Comparison of ENCODE assay signal across 9 cellular contexts in the genomic region with DNA sequence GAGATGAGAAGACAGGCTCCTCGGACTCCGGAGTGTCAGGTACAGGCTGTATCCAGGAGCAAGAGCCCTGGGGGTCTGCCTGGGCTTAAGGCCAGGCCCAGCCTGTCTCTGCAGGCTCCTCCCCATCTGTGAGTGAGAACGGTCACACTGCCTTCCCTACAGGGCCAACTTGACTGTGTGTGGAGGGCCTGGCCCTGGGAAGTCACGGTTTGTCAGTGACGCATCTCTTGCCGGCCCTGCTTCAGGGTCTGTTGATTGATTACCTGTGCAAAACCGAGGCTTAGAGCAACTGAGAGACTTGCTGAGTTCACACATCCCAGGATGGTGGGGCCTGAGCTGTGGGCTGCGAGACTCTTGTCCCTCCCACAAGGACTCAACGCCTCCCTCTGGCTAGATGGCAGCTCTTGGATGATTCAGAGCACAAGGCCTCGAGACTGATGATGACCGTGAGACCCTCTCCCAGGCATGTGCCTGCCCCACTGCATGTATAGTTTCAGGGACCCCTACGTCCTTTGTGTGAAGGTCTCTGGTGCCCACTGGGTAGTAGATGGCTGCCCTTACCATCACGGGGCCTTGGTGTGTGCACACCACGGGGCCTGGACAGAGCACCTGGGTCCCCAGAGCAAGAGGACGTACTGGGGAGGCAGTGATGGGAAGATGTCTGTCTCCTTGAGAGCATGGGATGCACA. TPM values are rescaled to one million over a fixed set of nuclear protein-coding genes. Genes with fewer than 3 reads are reported as not detected.
DNase-seq lines count a peak whose midpoint lies in the region; ATAC-seq and TF ChIP-seq lines count a peak whose summit lies in the region.
"Had no signal": no experiment of that assay in that cellular context is flagged by ENCODE, and none has a peak within 500 bp of the region (broad histone marks: within the 10 kb centered on the region; RNA-seq: fewer than 3 reads in every experiment).

No MANE protein-coding gene starts in this region.

- H3K27me3 Mint-ChIP-seq in effector memory CD8-positive, alpha-beta T cell: no peaks in the 10 kb centered on the region

- no peak overlapping the region; the same call in 1 of the 2 replicates for H3K9ac ChIP-seq in DND-41 (ENCODE audit: low read depth, low read length)

- intact Hi-C loops in OCI-LY7 (cut with micrococcal nuclease; ENCODE audit: unreplicated experiment): loop anchor here (10.0 kb wide), 1 partner anchor 1768 kb away; a partner anchor contains a TSS

- H3K36me3 Mint-ChIP-seq in effector memory CD8-positive, alpha-beta T cell (ENCODE audit: insufficient read depth): peaks cover 100% of the 10 kb centered on the region

- H3K27me3 ChIP-seq in DND-41 (ENCODE audit: insufficient read depth, low read length, poor library complexity) (peaks cover 5% of the 10 kb centered on the region), osteoblast (ENCODE audit: insufficient read depth, low read length) (no peaks in the 10 kb centered on the region), hepatocyte (no peaks in the 10 kb centered on the region)

- H3K36me3 ChIP-seq in DND-41 (ENCODE audit: insufficient read depth, low read length) (peaks cover 36% of the 10 kb centered on the region; the same call in 1 of the 2 replicates), OCI-LY7 (ENCODE audit: insufficient read depth, low read length) (peaks cover 94% of the 10 kb centered on the region), osteoblast (ENCODE audit: insufficient read depth, low read length) (no peaks in the 10 kb centered on the region), hepatocyte (replicated peaks; ENCODE audit: insufficient read depth, low read depth) (no peaks in the 10 kb centered on the region)

- H4K20me1 ChIP-seq in DND-41 (ENCODE audit: insufficient read depth, low read length) (peaks cover 94% of the 10 kb centered on the region), OCI-LY7 (ENCODE audit: insufficient read depth, low read length) (peaks cover 26% of the 10 kb centered on the region), osteoblast (ENCODE audit: insufficient read depth, low read length) (peaks cover 3% of the 10 kb centered on the region), hepatocyte (ENCODE audit: insufficient read depth, poor library complexity, severe bottlenecking) (no peaks in the 10 kb centered on the region)

- peak overlapping the region; percentile 75 for H3K27ac ChIP-seq in DND-41 (ENCODE audit: low read length)
- H3K27ac ChIP-seq in OCI-LY7 (ENCODE audit: low read depth, low read length, poor library complexity, severe bottlenecking): peak overlapping the region; percentile 97
- no peak overlapping the region for H3K27ac ChIP-seq in osteoblast (ENCODE audit: low read depth, low read length)
- H3K27ac ChIP-seq in hepatocyte: no peak overlapping the region

- CTCF ChIA-PET in OCI-LY7 (lab: Charles Lee; ENCODE audit: unreplicated experiment): interaction anchor here (0.5 to 1.9 kb wide), 3 partner anchors 76 to 81 kb away, joined by 3 to 6 read pairs (median 6); no protein-coding TSS in a partner anchor

- ATAC-seq in DND-41 (ENCODE audit: insufficient read depth, low read depth) (no peak), HG03378 (IDR thresholded peaks at IDR 0.05; ENCODE audit: unreplicated experiment) (no peak)
- ATAC-seq in effector memory CD8-positive, alpha-beta T cell (replicated peaks): no peak

- no peaks in the 10 kb centered on the region for H3K9me3 Mint-ChIP-seq in effector memory CD8-positive, alpha-beta T cell

- DNase-seq in DND-41 (no peak), OCI-LY7 (ENCODE audit: low spot score) (peak; percentile 37), osteoblast (ENCODE audit: insufficient read length, low spot score, missing footprints) (peak; percentile 82), NOMO-1 treated with DMSO at 0.1 percent for 48 hours (lab: John Stamatoyannopoulos, UW; ENCODE audit: unreplicated experiment) (no peak), hepatocyte (ENCODE audit: low spot score) (no peak), putamen (ENCODE audit: low spot score) (no peak)
- DNase-seq in effector memory CD8-positive, alpha-beta T cell: no peak

- H3K4me3 Mint-ChIP-seq in effector memory CD8-positive, alpha-beta T cell: peak overlapping the region; percentile 78 to 95

- peak overlapping the region; percentile 95 for H3K27ac Mint-ChIP-seq in effector memory CD8-positive, alpha-beta T cell

- TF ChIP-seq CTCF in DND-41 (IDR thresholded peaks at IDR 0.05; ENCODE audit: borderline replicate concordance, extremely low read depth, low read length, poor library complexity, severe bottlenecking): no peak
- no peak for TF ChIP-seq CTCF in OCI-LY7 (conservative IDR thresholded peaks at IDR 0.05; ENCODE audit: low read length)
- TF ChIP-seq CTCF in osteoblast (IDR thresholded peaks at IDR 0.05; ENCODE audit: extremely low read depth, low read depth, low read length): no peak
- no peak for TF ChIP-seq CTCF in hepatocyte (IDR thresholded peaks at IDR 0.05; ENCODE audit: poor library complexity)

- POLR2A ChIA-PET in OCI-LY7 (lab: Charles Lee): interaction anchor here (1.5 to 3.2 kb wide), 6 partner anchors 8 to 77 kb away, joined by 6 to 24 read pairs (median 13); no protein-coding TSS in a partner anchor

- 81% methylated on average over 15 of the region's 15 CpGs for whole genome bisulfite sequencing in hepatocyte (ENCODE audit: low lambda C conversion rate, missing lambda C conversion rate)

- H3K4me1 ChIP-seq in DND-41 (ENCODE audit: insufficient read depth, low read length) (peaks cover 81% of the 10 kb centered on the region), OCI-LY7 (ENCODE audit: insufficient read depth, low read length, poor library complexity, severe bottlenecking) (peaks cover 89% of the 10 kb centered on the region), osteoblast (ENCODE audit: insufficient read depth, low read length) (no peaks in the 10 kb centered on the region), hepatocyte (ENCODE audit: insufficient read depth) (peaks cover 5% of the 10 kb centered on the region)

- H3K79me2 ChIP-seq in DND-41 (ENCODE audit: insufficient read depth, low read length) (no peaks in the 10 kb centered on the region; the same call in 1 of the 2 replicates), OCI-LY7 (ENCODE audit: insufficient read depth, low read depth, low read length) (peaks cover 96% of the 10 kb centered on the region), osteoblast (ENCODE audit: insufficient read depth, low read length) (no peaks in the 10 kb centered on the region), hepatocyte (peaks cover 1% of the 10 kb centered on the region)

- H2AFZ ChIP-seq in DND-41 (ENCODE audit: low read depth, low read length): no peak overlapping the region
- H2AFZ ChIP-seq in OCI-LY7 (ENCODE audit: low read length): no peak overlapping the region
- no peak overlapping the region for H2AFZ ChIP-seq in osteoblast (ENCODE audit: low read length)
- H2AFZ ChIP-seq in hepatocyte: no peak overlapping the region

- H3K4me1 Mint-ChIP-seq in effector memory CD8-positive, alpha-beta T cell (ENCODE audit: low read depth in 2 of 2): peaks cover 70 to 78% of the 10 kb centered on the region in 2 donors

- no TSS peak for BruUV-seq in OCI-LY7 (replicated peaks; lab: Mats Ljungman, UMichigan)

- H3K4me3 ChIP-seq in DND-41 (ENCODE audit: low read depth in 1 of 2, low read length in 2 of 2) (peak overlapping the region in 1 of 2 experiments; percentile 47; a peak in 1 of 4 replicates), OCI-LY7 (ENCODE audit: low read depth, low read length, poor library complexity, severe bottlenecking) (peak overlapping the region; percentile 99), osteoblast (ENCODE audit: insufficient read depth, low read length) (no peak overlapping the region), hepatocyte (no peak overlapping the region)

- H3K9me2 ChIP-seq in OCI-LY7 (ENCODE audit: insufficient read depth, low read length) (no peaks in the 10 kb centered on the region), hepatocyte (replicated peaks; ENCODE audit: insufficient read depth) (no peaks in the 10 kb centered on the region)

- H3K9me3 ChIP-seq in DND-41 (ENCODE audit: insufficient read depth, low read length, severe bottlenecking) (no peaks in the 10 kb centered on the region), OCI-LY7 (ENCODE audit: low read length) (no peaks in the 10 kb centered on the region), osteoblast (ENCODE audit: low read depth, low read length) (no peaks in the 10 kb centered on the region), hepatocyte (ENCODE audit: low read depth) (no peaks in the 10 kb centered on the region)
- H3K9me3 ChIP-seq: thoracic aorta had no signal

- H3K4me2 ChIP-seq in DND-41 (ENCODE audit: insufficient read depth, low read length): peak overlapping the region; percentile 72
- H3K4me2 ChIP-seq in OCI-LY7 (ENCODE audit: low read length): peak overlapping the region; percentile 91
- no peak overlapping the region for H3K4me2 ChIP-seq in osteoblast (ENCODE audit: insufficient read depth, low read length)
- no peak overlapping the region for H3K4me2 ChIP-seq in hepatocyte

RNA-seq across cellular contexts. Expression of a gene that starts 6.0 kb away (rescaled TPM):
- total RNA-seq in OCI-LY7 (2014; rRNA removed; shearing (Covaris generic)): 136 and 174 TPM in 2 replicates
- total RNA-seq in OCI-LY7 (2022): 119 and 128 TPM in 2 replicates
- total RNA-seq in osteoblast: 2.1 and 2.9 TPM in 2 replicates
- total RNA-seq in hepatocyte: 16.1 and 18.1 TPM in 2 replicates
- 15.6 and 19.6 TPM in 2 replicates for polyA plus RNA-seq in hepatocyte

RNA-seq across cellular contexts. Expression of a gene that starts 46.1 kb away (rescaled TPM):
- total RNA-seq in OCI-LY7 (2014; rRNA removed; shearing (Covaris generic)): 50.5 and 55.0 TPM in 2 replicates
- total RNA-seq in OCI-LY7 (2022) (57.4 and 58.2 TPM in 2 replicates), osteoblast (22.7 and 24.6 TPM in 2 replicates), hepatocyte (26.9 and 35.8 TPM in 2 replicates)
- 36.3 and 43.3 TPM in 2 replicates for polyA plus RNA-seq in hepatocyte

Comparison
In these comparisons a context has a peak if more than half of its experiments do, and no peak if none do; other contexts are left out.
1. DNase-seq: peak in OCI-LY7 (single experiment) and osteoblast (single experiment); none in DND-41 (single experiment), effector memory CD8-positive, alpha-beta T cell (0 of 3), NOMO-1 treated with DMSO at 0.1 percent for 48 hours (single experiment), hepatocyte (single experiment) and putamen (single experiment).
2. H3K27ac ChIP-seq: peak in DND-41 (single experiment) and OCI-LY7 (single experiment); none in osteoblast (single experiment) and hepatocyte (single experiment).
3. H3K4me2 ChIP-seq: peak in DND-41 (single experiment) and OCI-LY7 (single experiment); none in osteoblast (single experiment) and hepatocyte (single experiment).